Comparison of ENCODE assay signal across 1 cellular context in the genomic region with DNA sequence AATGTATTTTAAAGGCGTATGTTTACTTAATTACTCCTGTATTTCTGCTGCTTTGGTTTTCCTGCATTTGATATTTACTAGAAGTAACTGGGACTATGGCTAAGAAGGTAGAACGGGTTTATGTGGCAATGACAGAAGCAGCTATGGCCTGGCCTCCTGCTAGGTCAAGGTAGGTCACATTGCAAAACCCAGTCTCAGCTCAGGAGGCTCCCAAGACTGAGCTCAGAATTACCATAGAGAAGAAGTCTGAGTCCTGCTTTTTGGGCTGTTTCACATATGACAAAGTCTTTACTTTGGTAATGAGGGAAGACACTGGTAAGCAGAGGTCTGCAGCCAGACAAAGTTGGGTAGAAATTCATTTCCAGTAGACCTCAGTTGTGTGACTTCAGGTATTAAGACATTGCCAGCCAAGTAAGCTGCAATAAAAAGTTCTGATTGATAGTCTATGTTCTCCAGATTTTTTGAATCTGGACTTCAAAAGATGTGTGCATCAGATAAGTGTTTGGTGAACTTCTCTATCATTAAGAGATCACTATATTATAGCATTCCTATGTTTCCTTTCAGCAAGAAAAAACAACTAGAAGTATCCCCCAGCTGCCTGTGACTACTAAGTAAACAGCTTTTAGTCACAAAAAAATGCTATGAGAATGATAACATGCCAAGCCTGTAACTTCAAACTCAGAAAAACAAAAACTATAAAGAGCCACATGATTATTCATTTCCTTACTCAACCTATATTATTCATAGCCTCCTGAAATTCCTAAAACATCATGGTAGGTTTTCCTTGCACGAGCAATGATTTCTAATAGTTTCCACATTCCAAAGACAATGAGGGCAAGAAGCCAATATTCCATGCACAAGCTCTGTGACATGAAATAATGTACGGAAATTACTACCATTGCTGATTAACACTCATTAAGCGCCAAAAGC.
TF ChIP-seq lines count a peak whose summit lies in the region.

No MANE protein-coding gene starts in this region.

TF ChIP-seq in GM23338, 12 proteins besides CTCF, POLR2A, EP300 and RAD21:
- no peak for TF ChIP-seq ZNF114 (CRISPR knock-in tag; IDR thresholded peaks at IDR 0.05)
- no peak for TF ChIP-seq EZH2phosphoT487 (IDR thresholded peaks at IDR 0.05; ENCODE audit: unreplicated experiment)
- TF ChIP-seq POLR2AphosphoS5 (IDR thresholded peaks at IDR 0.05; ENCODE audit: low read depth) = no peak
- no peak for TF ChIP-seq ZNF331 (CRISPR knock-in tag; IDR thresholded peaks at IDR 0.05; ENCODE audit: low read depth)
- TF ChIP-seq REST (IDR thresholded peaks at IDR 0.05; ENCODE audit: unreplicated experiment) = no peak
- TF ChIP-seq ZNF462 (CRISPR knock-in tag; IDR thresholded peaks at IDR 0.05) = no peak
- no peak for TF ChIP-seq STAT1 (IDR thresholded peaks at IDR 0.05; ENCODE audit: unreplicated experiment)
- TF ChIP-seq, protein P1, sequence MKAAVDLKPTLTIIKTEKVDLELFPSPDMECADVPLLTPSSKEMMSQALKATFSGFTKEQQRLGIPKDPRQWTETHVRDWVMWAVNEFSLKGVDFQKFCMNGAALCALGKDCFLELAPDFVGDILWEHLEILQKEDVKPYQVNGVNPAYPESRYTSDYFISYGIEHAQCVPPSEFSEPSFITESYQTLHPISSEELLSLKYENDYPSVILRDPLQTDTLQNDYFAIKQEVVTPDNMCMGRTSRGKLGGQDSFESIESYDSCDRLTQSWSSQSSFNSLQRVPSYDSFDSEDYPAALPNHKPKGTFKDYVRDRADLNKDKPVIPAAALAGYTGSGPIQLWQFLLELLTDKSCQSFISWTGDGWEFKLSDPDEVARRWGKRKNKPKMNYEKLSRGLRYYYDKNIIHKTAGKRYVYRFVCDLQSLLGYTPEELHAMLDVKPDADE (IDR thresholded peaks at IDR 0.05) = no peak
- TF ChIP-seq NANOG (IDR thresholded peaks at IDR 0.05; ENCODE audit: borderline replicate concordance) = no peak
- TF ChIP-seq JUNB (IDR thresholded peaks at IDR 0.05; ENCODE audit: unreplicated experiment) = no peak
- TF ChIP-seq CREB1 (CRISPR knock-in tag; IDR thresholded peaks at IDR 0.05; ENCODE audit: low read depth) = no peak
- TF ChIP-seq EZH2 (IDR thresholded peaks at IDR 0.05; ENCODE audit: low read depth, unreplicated experiment) = no peak
